ENCODE assay signal across 8 cellular contexts in genomic region chr5:53481887-53482716, GRCh38. TPM values are rescaled to one million over a fixed set of nuclear protein-coding genes. Genes with fewer than 3 reads are reported as not detected.
DNase-seq lines count a peak whose midpoint lies in the region; ATAC-seq and TF ChIP-seq lines count a peak whose summit lies in the region.

No MANE protein-coding gene starts in this region.

- TF ChIP-seq POLR2A in esophagus squamous epithelium (IDR thresholded peaks at IDR 0.05) = no peak

- peak overlapping the region; percentile 39 to 78 (median 68) for H3K4me3 ChIP-seq in esophagus squamous epithelium
- H3K4me3 ChIP-seq in naive thymus-derived CD4-positive, alpha-beta T cell (ENCODE audit: low read length) = peak overlapping the region; percentile 67
- H3K4me3 ChIP-seq in stomach smooth muscle (ENCODE audit: low read length in 2 of 2) = peak overlapping the region; percentile 56 to 83

- H3K4me3 Mint-ChIP-seq in naive thymus-derived CD4-positive, alpha-beta T cell = peak overlapping the region; percentile 86 to 99 (median 90)

- peaks cover 34 to 46% (median 42%) of the 10 kb centered on the region in 7 donors for H3K4me1 Mint-ChIP-seq in naive thymus-derived CD4-positive, alpha-beta T cell

- CTCF ChIA-PET in naive thymus-derived CD4-positive, alpha-beta T cell (lab: Charles Lee) = interaction anchor here (0.6 to 1.2 kb wide), 3 partner anchors 11 to 898 kb away, joined by 3 read pairs; no protein-coding TSS in a partner anchor

- POLR2A ChIA-PET in naive thymus-derived CD4-positive, alpha-beta T cell (lab: Charles Lee) = no interaction called here

- DNase-seq in 8988T (peak; percentile 89), NCI-H526 treated with DMSO at 0.1 percent for 48 hours (lab: John Stamatoyannopoulos, UW) (peak; percentile 12), activated T-cell treated with anti-CD3 and anti-CD28 coated beads for 48 hours (ENCODE audit: low read depth) (peak; percentile 63), esophagus squamous epithelium (lab: John Stamatoyannopoulos, UW) (no peak)
- DNase-seq in naive thymus-derived CD4-positive, alpha-beta T cell = peak; percentile 34 to 73 (median 50)

- WGBS in esophagus squamous epithelium, 2 donors = 0 to 1% methylated on average over 33 to 35 of the region's 36 CpGs

- peaks cover 0 to 9% (median 4%) of the 10 kb centered on the region in 5 donors for H3K36me3 Mint-ChIP-seq in naive thymus-derived CD4-positive, alpha-beta T cell

- peaks cover 0 to 5% (median 0%) of the 10 kb centered on the region in 11 donors for H3K9me3 Mint-ChIP-seq in naive thymus-derived CD4-positive, alpha-beta T cell

- peak overlapping the region; percentile 25 to 93 (median 74) for H3K27ac Mint-ChIP-seq in naive thymus-derived CD4-positive, alpha-beta T cell

- H3K27ac ChIP-seq in esophagus squamous epithelium = peak overlapping the region; percentile 35 to 83 (median 72)
- no peak overlapping the region for H3K27ac ChIP-seq in naive thymus-derived CD4-positive, alpha-beta T cell (ENCODE audit: low read depth, low read length)
- no peak overlapping the region for H3K27ac ChIP-seq in stomach smooth muscle (ENCODE audit: low read length)

- peak in 4 of 6 experiments; percentile 20 to 50 (median 41) for TF ChIP-seq CTCF in esophagus squamous epithelium (IDR thresholded peaks at IDR 0.05)

- H3K9me3 ChIP-seq in esophagus squamous epithelium = no peaks in the 10 kb centered on the region
- no peaks in the 10 kb centered on the region for H3K9me3 ChIP-seq in naive thymus-derived CD4-positive, alpha-beta T cell (ENCODE audit: control insufficient read depth in 2 of 3, low read length in 3 of 3)
- no peaks in the 10 kb centered on the region for H3K9me3 ChIP-seq in stomach smooth muscle (ENCODE audit: control insufficient read depth in 2 of 2, low read length in 2 of 2)

- H3K27me3 ChIP-seq in esophagus squamous epithelium = peaks cover 0 to 42% (median 0%) of the 10 kb centered on the region in 4 donors
- H3K27me3 ChIP-seq in naive thymus-derived CD4-positive, alpha-beta T cell (ENCODE audit: control insufficient read depth in 2 of 2, insufficient read depth in 2 of 2, low read length in 2 of 2) = peaks cover 0 to 13% of the 10 kb centered on the region in 2 donors
- no peaks in the 10 kb centered on the region for H3K27me3 ChIP-seq in stomach smooth muscle (ENCODE audit: control insufficient read depth in 1 of 2, insufficient read depth in 2 of 2, low read length in 2 of 2)

- H3K36me3 ChIP-seq in esophagus squamous epithelium = peaks cover 0 to 4% (median 0%) of the 10 kb centered on the region in 3 donors
- H3K36me3 ChIP-seq in naive thymus-derived CD4-positive, alpha-beta T cell (ENCODE audit: control insufficient read depth in 2 of 3, insufficient read depth in 3 of 3, low read length in 3 of 3) = no peaks in the 10 kb centered on the region
- H3K36me3 ChIP-seq in stomach smooth muscle (ENCODE audit: control insufficient read depth in 2 of 2, insufficient read depth in 2 of 2, low read length in 2 of 2) = no peaks in the 10 kb centered on the region

- H3K4me1 ChIP-seq in esophagus squamous epithelium = peaks cover 11 to 53% (median 22%) of the 10 kb centered on the region in 3 donors
- peaks cover 10 to 11% of the 10 kb centered on the region in 2 donors for H3K4me1 ChIP-seq in naive thymus-derived CD4-positive, alpha-beta T cell (ENCODE audit: control insufficient read depth in 2 of 2, insufficient read depth in 2 of 2, low read length in 2 of 2)
- peaks cover 19% of the 10 kb centered on the region for H3K4me1 ChIP-seq in stomach smooth muscle (ENCODE audit: control insufficient read depth, insufficient read depth, low read length)

- intact Hi-C loops in esophagus squamous epithelium (cut with DNase I) = loop anchor here (5.0 kb wide), 1 partner anchor 735 kb away; no protein-coding TSS in a partner anchor
- intact Hi-C loops in naive thymus-derived CD4-positive, alpha-beta T cell (cut with micrococcal nuclease) = loop anchor here (1.0 to 5.0 kb wide), 3 partner anchors 78 to 830 kb away; partner anchors contain the start of genes MOCS2 (in 2 of the 2), NDUFS4 (in 2 of the 2) and ARL15 (in 1 of the 2)

- H3K9ac ChIP-seq in stomach smooth muscle (ENCODE audit: low read length in 2 of 2) = peak overlapping the region; percentile 2 to 65

- peaks cover 48 to 80% (median 61%) of the 10 kb centered on the region in 5 donors for H3K27me3 Mint-ChIP-seq in naive thymus-derived CD4-positive, alpha-beta T cell

- ATAC-seq in GM18498 (IDR thresholded peaks at IDR 0.05; ENCODE audit: unreplicated experiment) (peak; percentile 73), HG02852 (IDR thresholded peaks at IDR 0.05; ENCODE audit: unreplicated experiment) (peak; percentile 64)
- ATAC-seq in naive thymus-derived CD4-positive, alpha-beta T cell = peak; percentile 78

RNA-seq across cellular contexts. Expression of gene FST, which starts 1.7 kb away (rescaled TPM):
- total RNA-seq in esophagus squamous epithelium = 10 to 100 TPM in 1 of 4 donors, 1 to 10 TPM in 3; 1.6 to 11.3 (median 3.3) TPM
- total RNA-seq in naive thymus-derived CD4-positive, alpha-beta T cell = 1 to 10 TPM in 2 of 5 experiments, under 1 TPM in 2, not detected in 1; 0.34 to 1.1 (median 1.0) TPM
- polyA plus RNA-seq in naive thymus-derived CD4-positive, alpha-beta T cell = 1 to 10 TPM in 1 of 2 donors, under 1 TPM in 1; 0.55 to 1.9 TPM

Comparison
In these comparisons a context has a peak if more than half of its experiments do, and no peak if none do; other contexts are left out.
1. H3K27ac ChIP-seq: peak in esophagus squamous epithelium (4 of 4); none in naive thymus-derived CD4-positive, alpha-beta T cell (single experiment) and stomach smooth muscle (single experiment).
2. Peak in every context shown above with its lines, with median percentiles within 50 percentile points of each other: ATAC-seq and H3K4me3 ChIP-seq.